ENCODE assay signal across 11 cellular contexts in genomic region chr3:173159139-173159538, GRCh38. TPM values are rescaled to one million over a fixed set of nuclear protein-coding genes. Genes with fewer than 3 reads are reported as not detected.
"Had no signal": no experiment of that assay in that cellular context is flagged by ENCODE, and none has a peak within 500 bp of the region (broad histone marks: within the 10 kb centered on the region; RNA-seq: fewer than 3 reads in every experiment).

No MANE protein-coding gene starts in this region.

RNA-seq across cellular contexts. Expression of gene SPATA16, which starts 18.1 kb away (rescaled TPM):
- total RNA-seq: OCI-LY7, PC-3, PC-9, Peyer's patch, Right ventricle myocardium inferior, Right ventricle myocardium superior, RPMI7951, SJCRH30, SJSA1, SK-MEL-5 had no signal
- polyA plus RNA-seq: SK-N-SH had no signal
